27 cellular contexts compared by ENCODE assay signal in the genomic region with DNA sequence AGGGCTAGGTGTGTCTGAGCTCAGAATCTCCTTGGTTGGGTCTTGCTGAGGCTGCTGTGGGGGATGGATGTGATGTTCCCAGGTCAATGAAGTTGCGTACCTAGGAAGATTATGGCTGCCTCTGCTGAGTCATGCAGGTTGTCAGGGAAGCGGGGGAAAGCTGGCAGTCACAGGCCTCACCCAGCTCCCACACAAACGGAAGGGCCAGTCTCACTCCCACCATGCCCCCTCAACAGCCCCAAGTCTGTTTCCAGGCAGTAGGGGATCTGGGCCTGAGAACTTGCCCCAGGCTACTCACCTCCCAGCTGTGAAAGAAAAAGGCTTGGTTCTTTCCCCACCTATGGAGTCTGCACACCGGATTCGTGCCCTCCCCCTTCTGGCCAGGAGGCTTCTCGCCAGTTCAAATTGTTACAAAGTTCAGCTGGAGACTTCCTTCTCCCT.
DNase-seq lines count a peak whose midpoint lies in the region; ATAC-seq, FAIRE-seq and TF ChIP-seq lines count a peak whose summit lies in the region.
"Had no signal": no experiment of that assay in that cellular context is flagged by ENCODE, and none has a peak within 500 bp of the region (broad histone marks: within the 10 kb centered on the region; RNA-seq: fewer than 3 reads in every experiment).

No MANE protein-coding gene starts in this region.

- H3F3A ChIP-seq in GM23338 (replicated peaks; ENCODE audit: low read depth) = no peaks in the 10 kb centered on the region

- no peaks in the 10 kb centered on the region for H3K9me2 ChIP-seq in GM23338 (ENCODE audit: insufficient read depth)

- peak; percentile 72 for ATAC-seq in GM23338
- ATAC-seq: activated naive CD4-positive, alpha-beta T cell treated with anti-CD3 and anti-CD28 coated beads, Interleukin-2, amount 50 U/mL, for 72 hours; left ventricle myocardium superior; natural killer cell had no signal

- H3K36me3 ChIP-seq in GM23338 (ENCODE audit: insufficient read depth) (no peaks in the 10 kb centered on the region), small intestine (ENCODE audit: control insufficient read depth in 2 of 2, insufficient read depth in 2 of 2, low read length in 2 of 2) (no peaks in the 10 kb centered on the region)

- H3K79me2 ChIP-seq in GM23338 (replicated peaks; ENCODE audit: insufficient read depth) = no peaks in the 10 kb centered on the region
- H3K79me2 ChIP-seq: hepatocyte had no signal

- DNase-seq in GM23338 (ENCODE audit: low spot score) = peak; percentile 17
- DNase-seq in NCI-H69 (lab: John Stamatoyannopoulos, UW) = peak; percentile 29
- peak; percentile 32 for DNase-seq in iPS-NIHi7 (ENCODE audit: extremely low spot score)
- DNase-seq in small intestine = peak; percentile 34
- no peak for DNase-seq in amniotic stem cell (lab: John Stamatoyannopoulos, UW)
- DNase-seq in NCI-H1105 treated with DMSO at 0.1 percent for 48 hours (lab: John Stamatoyannopoulos, UW) = no peak
- no peak for DNase-seq in RCC 7860 (ENCODE audit: low spot score)
- DNase-seq: activated CD4-positive, CD25-positive, alpha-beta regulatory T cell treated with anti-CD3 and anti-CD28 coated beads, Interleukin-2, amount 50 U/mL, for 72 hours; activated T-cell treated with anti-CD3 and anti-CD28 coated beads for 4 hours; anterior cingulate cortex; C1 segment of cervical spinal cord; COR-L47; DND-41; left ventricle myocardium superior; midbrain; natural killer cell; NCI-H1105; NCI-H2081 treated with DMSO at 0.1 percent for 48 hours; retina; stimulated activated CD4-positive, alpha-beta T cell treated with anti-CD3 and anti-CD28 coated beads, Interleukin-2, amount 100 ng/mL, for 24 hours had no signal

- peaks cover 2% of the 10 kb centered on the region for H3K27me3 Mint-ChIP-seq in GM23338 (ENCODE audit: insufficient read depth, low read depth, poor library complexity)
- H3K27me3 Mint-ChIP-seq: type B pancreatic cell had no signal

- no peaks in the 10 kb centered on the region for H3K4me1 ChIP-seq in GM23338 (ENCODE audit: insufficient read depth)
- no peaks in the 10 kb centered on the region for H3K4me1 ChIP-seq in small intestine (ENCODE audit: control insufficient read depth in 2 of 2, insufficient read depth in 1 of 2, low read depth in 1 of 2, low read length in 1 of 2)

- H3K4me2 ChIP-seq in GM23338 = no peak overlapping the region
- H3K4me2 ChIP-seq: hepatocyte, smooth muscle cell had no signal

- H3K9me3 ChIP-seq in small intestine (ENCODE audit: control insufficient read depth, low read depth) = no peaks in the 10 kb centered on the region
- H3K9me3 ChIP-seq: esophagus muscularis mucosa had no signal

- H3K36me3 Mint-ChIP-seq in GM23338 (ENCODE audit: low read depth) = peaks cover 28% of the 10 kb centered on the region
- H3K36me3 Mint-ChIP-seq: activated naive CD4-positive, alpha-beta T cell treated with anti-CD3 and anti-CD28 coated beads, Interleukin-2, amount 50 U/mL, for 72 hours; natural killer cell had no signal

- H3K4me3 ChIP-seq in GM23338 (no peak overlapping the region), small intestine (ENCODE audit: low read depth in 1 of 2, low read length in 2 of 2) (no peak overlapping the region)
- H3K4me3 ChIP-seq: esophagus muscularis mucosa, hepatocyte, SK-N-MC, smooth muscle cell had no signal

- FAIRE-seq in small intestine (lab: Jason Lieb, UNC) (no peak), RCC 7860 (lab: Jason Lieb, UNC) (no peak)
- FAIRE-seq: frontal cortex had no signal

- H3K27me3 ChIP-seq in GM23338 (ENCODE audit: insufficient read depth) (no peaks in the 10 kb centered on the region), small intestine (ENCODE audit: control insufficient read depth in 2 of 2, insufficient read depth in 2 of 2, low read length in 2 of 2) (no peaks in the 10 kb centered on the region)
- H3K27me3 ChIP-seq: esophagus muscularis mucosa, hepatocyte had no signal

- WGBS in small intestine, 3 donors = 29 to 75% (median 61%) methylated on average over 5 to 6 of the region's 6 CpGs

- H2AFZ ChIP-seq in GM23338 = no peak overlapping the region
- H2AFZ ChIP-seq: hepatocyte had no signal

- H3K4me3 Mint-ChIP-seq in GM23338 = no peak overlapping the region
- H3K4me3 Mint-ChIP-seq: natural killer cell, type B pancreatic cell had no signal

- peak overlapping the region; percentile 86 for H3K27ac Mint-ChIP-seq in GM23338
- H3K27ac Mint-ChIP-seq: natural killer cell, type B pancreatic cell had no signal

- H3K4me1 Mint-ChIP-seq in GM23338 = peaks cover 26% of the 10 kb centered on the region

- H3K27ac ChIP-seq in GM23338 (ENCODE audit: low read depth) (no peak overlapping the region), small intestine (ENCODE audit: low read depth in 1 of 2, low read length in 1 of 2) (peak overlapping the region in 1 of 2 donors; percentile 36)
- H3K27ac ChIP-seq: esophagus muscularis mucosa, hepatocyte, SK-N-MC had no signal

- no peak for TF ChIP-seq CTCF in GM23338 (conservative IDR thresholded peaks at IDR 0.05; ENCODE audit: low read depth in 2 of 2)

- H3K9me3 Mint-ChIP-seq in GM23338 = no peaks in the 10 kb centered on the region; the same call in 2 of the 3 replicates
- H3K9me3 Mint-ChIP-seq: activated naive CD4-positive, alpha-beta T cell treated with anti-CD3 and anti-CD28 coated beads, Interleukin-2, amount 50 U/mL, for 72 hours; natural killer cell; type B pancreatic cell had no signal

- H4K20me1 ChIP-seq in GM23338 (replicated peaks; ENCODE audit: insufficient read depth) = no peaks in the 10 kb centered on the region

TF ChIP-seq in GM23338, 12 proteins besides CTCF, POLR2A, EP300 and RAD21 (continues in another document):
- TF ChIP-seq EZH2 (IDR thresholded peaks at IDR 0.05; ENCODE audit: low read depth, unreplicated experiment) = no peak
- no peak for TF ChIP-seq STAT1 (IDR thresholded peaks at IDR 0.05; ENCODE audit: unreplicated experiment)
- TF ChIP-seq, protein P1, sequence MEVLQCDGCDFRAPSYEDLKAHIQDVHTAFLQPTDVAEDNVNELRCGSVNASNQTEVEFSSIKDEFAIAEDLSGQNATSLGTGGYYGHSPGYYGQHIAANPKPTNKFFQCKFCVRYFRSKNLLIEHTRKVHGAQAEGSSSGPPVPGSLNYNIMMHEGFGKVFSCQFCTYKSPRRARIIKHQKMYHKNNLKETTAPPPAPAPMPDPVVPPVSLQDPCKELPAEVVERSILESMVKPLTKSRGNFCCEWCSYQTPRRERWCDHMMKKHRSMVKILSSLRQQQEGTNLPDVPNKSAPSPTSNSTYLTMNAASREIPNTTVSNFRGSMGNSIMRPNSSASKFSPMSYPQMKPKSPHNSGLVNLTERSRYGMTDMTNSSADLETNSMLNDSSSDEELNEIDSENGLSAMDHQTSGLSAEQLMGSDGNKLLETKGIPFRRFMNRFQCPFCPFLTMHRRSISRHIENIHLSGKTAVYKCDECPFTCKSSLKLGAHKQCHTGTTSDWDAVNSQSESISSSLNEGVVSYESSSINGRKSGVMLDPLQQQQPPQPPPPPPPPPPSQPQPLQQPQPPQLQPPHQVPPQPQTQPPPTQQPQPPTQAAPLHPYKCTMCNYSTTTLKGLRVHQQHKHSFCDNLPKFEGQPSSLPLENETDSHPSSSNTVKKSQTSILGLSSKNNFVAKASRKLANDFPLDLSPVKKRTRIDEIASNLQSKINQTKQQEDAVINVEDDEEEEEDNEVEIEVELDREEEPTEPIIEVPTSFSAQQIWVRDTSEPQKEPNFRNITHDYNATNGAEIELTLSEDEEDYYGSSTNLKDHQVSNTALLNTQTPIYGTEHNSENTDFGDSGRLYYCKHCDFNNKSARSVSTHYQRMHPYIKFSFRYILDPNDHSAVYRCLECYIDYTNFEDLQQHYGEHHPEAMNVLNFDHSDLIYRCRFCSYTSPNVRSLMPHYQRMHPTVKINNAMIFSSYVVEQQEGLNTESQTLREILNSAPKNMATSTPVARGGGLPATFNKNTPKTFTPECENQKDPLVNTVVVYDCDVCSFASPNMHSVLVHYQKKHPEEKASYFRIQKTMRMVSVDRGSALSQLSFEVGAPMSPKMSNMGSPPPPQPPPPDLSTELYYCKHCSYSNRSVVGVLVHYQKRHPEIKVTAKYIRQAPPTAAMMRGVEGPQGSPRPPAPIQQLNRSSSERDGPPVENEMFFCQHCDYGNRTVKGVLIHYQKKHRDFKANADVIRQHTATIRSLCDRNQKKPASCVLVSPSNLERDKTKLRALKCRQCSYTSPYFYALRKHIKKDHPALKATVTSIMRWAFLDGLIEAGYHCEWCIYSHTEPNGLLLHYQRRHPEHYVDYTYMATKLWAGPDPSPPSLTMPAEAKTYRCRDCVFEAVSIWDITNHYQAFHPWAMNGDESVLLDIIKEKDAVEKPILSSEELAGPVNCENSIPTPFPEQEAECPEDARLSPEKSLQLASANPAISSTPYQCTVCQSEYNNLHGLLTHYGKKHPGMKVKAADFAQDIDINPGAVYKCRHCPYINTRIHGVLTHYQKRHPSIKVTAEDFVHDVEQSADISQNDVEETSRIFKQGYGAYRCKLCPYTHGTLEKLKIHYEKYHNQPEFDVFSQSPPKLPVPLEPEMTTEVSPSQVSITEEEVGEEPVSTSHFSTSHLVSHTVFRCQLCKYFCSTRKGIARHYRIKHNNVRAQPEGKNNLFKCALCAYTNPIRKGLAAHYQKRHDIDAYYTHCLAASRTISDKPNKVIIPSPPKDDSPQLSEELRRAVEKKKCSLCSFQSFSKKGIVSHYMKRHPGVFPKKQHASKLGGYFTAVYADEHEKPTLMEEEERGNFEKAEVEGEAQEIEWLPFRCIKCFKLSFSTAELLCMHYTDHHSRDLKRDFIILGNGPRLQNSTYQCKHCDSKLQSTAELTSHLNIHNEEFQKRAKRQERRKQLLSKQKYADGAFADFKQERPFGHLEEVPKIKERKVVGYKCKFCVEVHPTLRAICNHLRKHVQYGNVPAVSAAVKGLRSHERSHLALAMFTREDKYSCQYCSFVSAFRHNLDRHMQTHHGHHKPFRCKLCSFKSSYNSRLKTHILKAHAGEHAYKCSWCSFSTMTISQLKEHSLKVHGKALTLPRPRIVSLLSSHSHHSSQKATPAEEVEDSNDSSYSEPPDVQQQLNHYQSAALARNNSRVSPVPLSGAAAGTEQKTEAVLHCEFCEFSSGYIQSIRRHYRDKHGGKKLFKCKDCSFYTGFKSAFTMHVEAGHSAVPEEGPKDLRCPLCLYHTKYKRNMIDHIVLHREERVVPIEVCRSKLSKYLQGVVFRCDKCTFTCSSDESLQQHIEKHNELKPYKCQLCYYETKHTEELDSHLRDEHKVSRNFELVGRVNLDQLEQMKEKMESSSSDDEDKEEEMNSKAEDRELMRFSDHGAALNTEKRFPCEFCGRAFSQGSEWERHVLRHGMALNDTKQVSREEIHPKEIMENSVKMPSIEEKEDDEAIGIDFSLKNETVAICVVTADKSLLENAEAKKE (CRISPR knock-in tag; IDR thresholded peaks at IDR 0.05) = no peak
- no peak for TF ChIP-seq EZH2phosphoT487 (IDR thresholded peaks at IDR 0.05; ENCODE audit: unreplicated experiment)
- no peak for TF ChIP-seq NANOG (IDR thresholded peaks at IDR 0.05; ENCODE audit: borderline replicate concordance)
- no peak for TF ChIP-seq CREB1 (CRISPR knock-in tag; IDR thresholded peaks at IDR 0.05; ENCODE audit: low read depth)
- no peak for TF ChIP-seq JUNB (IDR thresholded peaks at IDR 0.05; ENCODE audit: unreplicated experiment)
- no peak for TF ChIP-seq POLR2AphosphoS5 (IDR thresholded peaks at IDR 0.05; ENCODE audit: low read depth)

Comparison
In these comparisons a context has a peak if more than half of its experiments do, and no peak if none do; other contexts are left out.
1. DNase-seq: peak in GM23338 (single experiment), NCI-H69 (single experiment), iPS-NIHi7 (single experiment) and small intestine (single experiment); none in amniotic stem cell (single experiment), NCI-H1105 treated with DMSO at 0.1 percent for 48 hours (single experiment) and RCC 7860 (single experiment).